Comparison of ENCODE assay signal across 21 cellular contexts in genomic region chr18:36330435-36331049, GRCh38. TPM values are rescaled to one million over a fixed set of nuclear protein-coding genes. Genes with fewer than 3 reads are reported as not detected.
DNase-seq lines count a peak whose midpoint lies in the region; ATAC-seq and TF ChIP-seq lines count a peak whose summit lies in the region.
"Had no signal": no experiment of that assay in that cellular context is flagged by ENCODE, and none has a peak within 500 bp of the region (broad histone marks: within the 10 kb centered on the region; RNA-seq: fewer than 3 reads in every experiment).

No MANE protein-coding gene starts in this region.

- H3K27me3 ChIP-seq in right atrium auricular region: no peaks in the 10 kb centered on the region
- H3K27me3 ChIP-seq: BLaER1, esophagus squamous epithelium had no signal

- H3K27ac ChIP-seq in right atrium auricular region (no peak overlapping the region), VCaP (peak overlapping the region; percentile 8; the same call in 1 of the 2 replicates)
- H3K27ac ChIP-seq: BLaER1, upper lobe of right lung had no signal

- no peak overlapping the region for H3K4me3 ChIP-seq in right atrium auricular region
- H3K4me3 ChIP-seq: BLaER1, esophagus squamous epithelium, upper lobe of right lung had no signal

- no peaks in the 10 kb centered on the region for H3K9me3 ChIP-seq in right atrium auricular region
- H3K9me3 ChIP-seq: BLaER1, Caco-2, esophagus squamous epithelium, upper lobe of right lung had no signal

- TF ChIP-seq CTCF in right atrium auricular region (IDR thresholded peaks at IDR 0.05): no peak
- no peak for TF ChIP-seq CTCF in VCaP (conservative IDR thresholded peaks at IDR 0.05)

- TF ChIP-seq POLR2A in erythroblast (IDR thresholded peaks at IDR 0.05; ENCODE audit: low read length): no peak

- no peak for ATAC-seq in left ventricle myocardium superior
- ATAC-seq in GM21528 (IDR thresholded peaks at IDR 0.05; ENCODE audit: low FRiP score, unreplicated experiment): no peak
- ATAC-seq in stimulated activated naive CD8-positive, alpha-beta T cell treated with anti-CD3 and anti-CD28 coated beads, Interleukin-15, Interleukin-2, amounts not matched to agents 100 U/mL and 50 U/mL, for 24 hours: no peak
- ATAC-seq: activated naive CD8-positive, alpha-beta T cell treated with anti-CD3 and anti-CD28 coated beads, Interleukin-2, amount 50 U/mL, for 24 hours; HCT116; upper lobe of right lung had no signal

- DNase-seq in right atrium auricular region (ENCODE audit: low spot score) (peak; percentile 53), left ventricle myocardium superior (no peak), kidney tubule cell (ENCODE audit: low spot score) (peak; percentile 67), NK-92 (lab: John Stamatoyannopoulos, UW; ENCODE audit: unreplicated experiment) (no peak), erythroblast (lab: John Stamatoyannopoulos, UW) (no peak)
- no peak for DNase-seq in stimulated activated naive CD8-positive, alpha-beta T cell treated with anti-CD3 and anti-CD28 coated beads, Interleukin-15, Interleukin-2, amounts not matched to agents 100 U/mL and 50 U/mL, for 24 hours
- DNase-seq: activated gamma-delta T cell; activated naive CD8-positive, alpha-beta T cell treated with anti-CD3 and anti-CD28 coated beads, Interleukin-2, amount 50 U/mL, for 24 hours; Caco-2; DMS79 treated with DMSO at 0.1 percent for 48 hours; effector memory CD4-positive, alpha-beta T cell; esophagus squamous epithelium; NCI-H2081; NCI-H82; Right ventricle myocardium superior; stimulated activated CD4-positive, alpha-beta T cell treated with anti-CD3 and anti-CD28 coated beads, Interleukin-1b, Interleukin-23, amount 100 ng/mL, for 48 hours; upper lobe of right lung had no signal

- H3K4me1 ChIP-seq in right atrium auricular region: peaks cover 0 to 46% of the 10 kb centered on the region in 2 donors
- H3K4me1 ChIP-seq: Caco-2, esophagus squamous epithelium, upper lobe of right lung had no signal

- H3K36me3 ChIP-seq in right atrium auricular region: no peaks in the 10 kb centered on the region
- H3K36me3 ChIP-seq: BLaER1, esophagus squamous epithelium, upper lobe of right lung had no signal

- intact Hi-C loops in left ventricle myocardium superior (cut with micrococcal nuclease): no loop called here

RNA-seq across cellular contexts. Expression of gene FHOD3, which starts 33.0 kb away (rescaled TPM):
- total RNA-seq in right atrium auricular region: 100 to 1,000 TPM in 1 of 2 donors, 10 to 100 TPM in 1; 66.0 to 114 TPM
- total RNA-seq in left ventricle myocardium superior: 347 TPM
- total RNA-seq: Caco-2 had no signal

Comparison
In these comparisons a context has a peak if more than half of its experiments do, and no peak if none do; other contexts are left out.
1. DNase-seq: peak in right atrium auricular region (single experiment) and kidney tubule cell (single experiment); none in left ventricle myocardium superior (single experiment), NK-92 (single experiment), erythroblast (0 of 2) and stimulated activated naive CD8-positive, alpha-beta T cell treated with anti-CD3 and anti-CD28 coated beads, Interleukin-15, Interleukin-2, amounts not matched to agents 100 U/mL and 50 U/mL, for 24 hours (single experiment).